In the genomic region with DNA sequence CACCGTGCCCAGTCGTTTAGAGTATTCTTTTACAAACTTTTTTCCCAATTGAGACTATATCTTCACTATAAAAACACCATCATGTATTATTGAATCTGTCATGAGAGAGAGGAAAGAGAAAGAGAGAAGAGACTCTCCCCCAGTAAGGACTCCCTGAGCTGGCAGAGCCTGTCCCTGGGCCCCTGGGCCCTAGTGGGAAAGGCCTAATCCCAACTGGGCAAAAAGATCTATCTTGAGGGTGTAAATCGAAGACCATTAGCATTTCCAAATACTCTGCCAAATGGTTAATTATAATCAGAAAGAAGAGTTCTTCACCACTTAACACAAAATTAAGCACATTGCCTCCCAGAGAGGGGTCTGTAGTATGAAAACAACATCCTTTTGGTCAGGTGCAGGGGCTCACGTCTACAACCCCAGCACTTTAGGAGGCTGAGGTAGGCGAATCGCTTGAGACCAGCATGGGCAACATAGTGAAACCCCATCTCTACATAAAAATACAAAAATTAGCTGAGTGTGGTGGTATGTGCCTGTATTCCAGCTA, we compare ENCODE assay signal across 1 cellular context.
A peak's percentile ranks its signal among the peaks of the same experiment; 100 is the strongest.
TF ChIP-seq lines count a peak whose summit lies in the region.

No MANE protein-coding gene starts in this region.

TF ChIP-seq in WTC11, 78 proteins besides CTCF, POLR2A, EP300 and RAD21 (continued from another document):
- TF ChIP-seq, protein P1, sequence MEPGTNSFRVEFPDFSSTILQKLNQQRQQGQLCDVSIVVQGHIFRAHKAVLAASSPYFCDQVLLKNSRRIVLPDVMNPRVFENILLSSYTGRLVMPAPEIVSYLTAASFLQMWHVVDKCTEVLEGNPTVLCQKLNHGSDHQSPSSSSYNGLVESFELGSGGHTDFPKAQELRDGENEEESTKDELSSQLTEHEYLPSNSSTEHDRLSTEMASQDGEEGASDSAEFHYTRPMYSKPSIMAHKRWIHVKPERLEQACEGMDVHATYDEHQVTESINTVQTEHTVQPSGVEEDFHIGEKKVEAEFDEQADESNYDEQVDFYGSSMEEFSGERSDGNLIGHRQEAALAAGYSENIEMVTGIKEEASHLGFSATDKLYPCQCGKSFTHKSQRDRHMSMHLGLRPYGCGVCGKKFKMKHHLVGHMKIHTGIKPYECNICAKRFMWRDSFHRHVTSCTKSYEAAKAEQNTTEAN (CRISPR knock-in tag; IDR thresholded peaks at IDR 0.05) = no peak
- no peak for TF ChIP-seq ZNF416 (CRISPR knock-in tag; IDR thresholded peaks at IDR 0.05)
- TF ChIP-seq TCF7 (CRISPR knock-in tag; IDR thresholded peaks at IDR 0.05; ENCODE audit: low read depth) = no peak
- peak; percentile 36; the same call in 1 of the 2 replicates for TF ChIP-seq TEAD1 (CRISPR knock-in tag; IDR thresholded peaks at IDR 0.05)
- TF ChIP-seq, protein P2, sequence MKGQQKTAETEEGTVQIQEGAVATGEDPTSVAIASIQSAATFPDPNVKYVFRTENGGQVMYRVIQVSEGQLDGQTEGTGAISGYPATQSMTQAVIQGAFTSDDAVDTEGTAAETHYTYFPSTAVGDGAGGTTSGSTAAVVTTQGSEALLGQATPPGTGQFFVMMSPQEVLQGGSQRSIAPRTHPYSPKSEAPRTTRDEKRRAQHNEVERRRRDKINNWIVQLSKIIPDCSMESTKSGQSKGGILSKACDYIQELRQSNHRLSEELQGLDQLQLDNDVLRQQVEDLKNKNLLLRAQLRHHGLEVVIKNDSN (CRISPR knock-in tag; IDR thresholded peaks at IDR 0.05) = no peak
- TF ChIP-seq RORB (CRISPR knock-in tag; IDR thresholded peaks at IDR 0.05) = no peak
- no peak for TF ChIP-seq KAT7 (CRISPR knock-in tag; IDR thresholded peaks at IDR 0.05; ENCODE audit: borderline replicate concordance)
- TF ChIP-seq NFATC4 (CRISPR knock-in tag; IDR thresholded peaks at IDR 0.05) = no peak
- TF ChIP-seq GTF2I (CRISPR knock-in tag; conservative IDR thresholded peaks at IDR 0.05) = no peak
